Comparison of ENCODE assay signal across 10 cellular contexts in genomic region chr22:37304595-37305343, GRCh38. TPM values are rescaled to one million over a fixed set of nuclear protein-coding genes. Genes with fewer than 3 reads are reported as not detected.
A peak's percentile ranks its signal among the peaks of the same experiment; 100 is the strongest.
DNase-seq lines count a peak whose midpoint lies in the region; ATAC-seq and TF ChIP-seq lines count a peak whose summit lies in the region.
"Had no signal": no experiment of that assay in that cellular context is flagged by ENCODE, and none has a peak within 500 bp of the region (broad histone marks: within the 10 kb centered on the region; RNA-seq: fewer than 3 reads in every experiment).

No MANE protein-coding gene starts in this region.

- H3K4me1 Mint-ChIP-seq in GM23338, result peaks cover 47% of the 10 kb centered on the region
- peaks cover 93% of the 10 kb centered on the region for H3K4me1 Mint-ChIP-seq in activated CD8-positive, alpha-beta T cell treated with anti-CD3 and anti-CD28 coated beads for 36 hours (ENCODE audit: low read depth)

- ATAC-seq in GM23338, result peak; percentile 75
- ATAC-seq in activated CD8-positive, alpha-beta T cell treated with anti-CD3 and anti-CD28 coated beads for 36 hours, result no peak
- ATAC-seq in GM18861 (IDR thresholded peaks at IDR 0.05; ENCODE audit: unreplicated experiment), result no peak
- ATAC-seq in left colon, result no peak
- no peak for ATAC-seq in HG03108 (IDR thresholded peaks at IDR 0.05; ENCODE audit: unreplicated experiment)

- 0 out of 2 replicates have a peak, but pooled peaks cover 6% of the 10 kb centered on the region for H3F3A ChIP-seq in GM23338 (replicated peaks; ENCODE audit: low read depth)

- H3K36me3 Mint-ChIP-seq in GM23338 (ENCODE audit: low read depth), result no peaks in the 10 kb centered on the region
- peaks cover 56% of the 10 kb centered on the region for H3K36me3 Mint-ChIP-seq in activated CD8-positive, alpha-beta T cell treated with anti-CD3 and anti-CD28 coated beads for 36 hours (ENCODE audit: low read depth)

- no peaks in the 10 kb centered on the region for H3K79me2 ChIP-seq in GM23338 (replicated peaks; ENCODE audit: insufficient read depth)

- H3K9me3 Mint-ChIP-seq in GM23338, result no peaks in the 10 kb centered on the region
- H3K9me3 Mint-ChIP-seq in activated CD8-positive, alpha-beta T cell treated with anti-CD3 and anti-CD28 coated beads for 36 hours, result peaks cover 3% of the 10 kb centered on the region

- CTCF ChIA-PET in activated CD8-positive, alpha-beta T cell treated with anti-CD3 and anti-CD28 coated beads for 36 hours (lab: Charles Lee), result interaction anchor here (0.8 to 2.2 kb wide), 4 partner anchors 28 to 261 kb away, joined by 3 to 8 read pairs (median 4); no protein-coding TSS in a partner anchor

- no peak overlapping the region for H3K4me3 Mint-ChIP-seq in GM23338
- no peak overlapping the region for H3K4me3 Mint-ChIP-seq in activated CD8-positive, alpha-beta T cell treated with anti-CD3 and anti-CD28 coated beads for 36 hours

- no peaks in the 10 kb centered on the region for H4K20me1 ChIP-seq in GM23338 (replicated peaks; ENCODE audit: insufficient read depth)

- no peak overlapping the region for H3K27ac ChIP-seq in GM23338 (ENCODE audit: low read depth)
- H3K27ac ChIP-seq: suprapubic skin had no signal

- TF ChIP-seq CTCF in GM23338 (conservative IDR thresholded peaks at IDR 0.05; ENCODE audit: low read depth in 2 of 2) (no peak), fibroblast of villous mesenchyme (IDR thresholded peaks at IDR 0.05; ENCODE audit: insufficient read depth, low read depth, low read length) (no peak), GM13977 (IDR thresholded peaks at IDR 0.05; ENCODE audit: extremely low read depth, insufficient read depth, missing control alignments) (no peak)
- TF ChIP-seq CTCF in activated CD8-positive, alpha-beta T cell treated with anti-CD3 and anti-CD28 coated beads for 36 hours (IDR thresholded peaks at IDR 0.05), result no peak

- no peaks in the 10 kb centered on the region for H3K36me3 ChIP-seq in GM23338 (ENCODE audit: insufficient read depth)
- H3K36me3 ChIP-seq: suprapubic skin had no signal

- peaks cover 12% of the 10 kb centered on the region; the same call in 1 of the 2 replicates for H3K4me1 ChIP-seq in GM23338 (ENCODE audit: insufficient read depth)

- H3K27me3 Mint-ChIP-seq in GM23338 (ENCODE audit: insufficient read depth, low read depth, poor library complexity), result peaks cover 16% of the 10 kb centered on the region
- no peaks in the 10 kb centered on the region for H3K27me3 Mint-ChIP-seq in activated CD8-positive, alpha-beta T cell treated with anti-CD3 and anti-CD28 coated beads for 36 hours

- in situ Hi-C loops in GM13977 (cut with MboI; ENCODE audit: low pct_unique_long_range_greater_than_20kb, low sequenced_read_pairs, unreplicated experiment), result no loop called here

- H2AFZ ChIP-seq in GM23338, result no peak overlapping the region

- H3K27me3 ChIP-seq in GM23338 (ENCODE audit: insufficient read depth), result no peaks in the 10 kb centered on the region

- peak; percentile 46 for DNase-seq in A172 (ENCODE audit: low spot score)
- peak; percentile 34 for DNase-seq in GM23338 (ENCODE audit: low spot score)
- no peak for DNase-seq in activated CD8-positive, alpha-beta T cell treated with anti-CD3 and anti-CD28 coated beads for 36 hours
- peak; percentile 49 for DNase-seq in fibroblast of villous mesenchyme (ENCODE audit: low read depth)
- no peak for DNase-seq in left colon
- DNase-seq in GM13977 (ENCODE audit: low spot score), result no peak
- DNase-seq: NCI-H1105 had no signal

- POLR2A ChIA-PET in activated CD8-positive, alpha-beta T cell treated with anti-CD3 and anti-CD28 coated beads for 36 hours (lab: Charles Lee), result interaction anchor here (0.6 to 2.2 kb wide), 10 partner anchors 11 to 304 kb away, joined by 3 to 6 read pairs (median 4); partner anchors contain the start of genes GGA1 and MFNG

- no peaks in the 10 kb centered on the region for H3K9me2 ChIP-seq in GM23338 (ENCODE audit: insufficient read depth)

- peak overlapping the region; percentile 42; the same call in 1 of the 2 replicates for H3K4me2 ChIP-seq in GM23338

- H3K27ac Mint-ChIP-seq in GM23338, result no peak overlapping the region
- H3K27ac Mint-ChIP-seq in activated CD8-positive, alpha-beta T cell treated with anti-CD3 and anti-CD28 coated beads for 36 hours, result peak overlapping the region; percentile 99

- intact Hi-C loops in activated CD8-positive, alpha-beta T cell treated with anti-CD3 and anti-CD28 coated beads for 36 hours (cut with micrococcal nuclease), result no loop called here
- intact Hi-C loops in left colon (cut with DNase I, micrococcal nuclease), result no loop called here

- H3K4me3 ChIP-seq in GM23338, result no peak overlapping the region
- H3K4me3 ChIP-seq in fibroblast of villous mesenchyme (ENCODE audit: low read depth, low read length), result no peak overlapping the region
- H3K4me3 ChIP-seq: suprapubic skin had no signal

TF ChIP-seq in GM23338, 12 proteins besides CTCF, POLR2A, EP300 and RAD21:
- TF ChIP-seq POLR2AphosphoS5 (IDR thresholded peaks at IDR 0.05; ENCODE audit: low read depth), result no peak
- no peak for TF ChIP-seq EZH2 (IDR thresholded peaks at IDR 0.05; ENCODE audit: low read depth, unreplicated experiment)
- TF ChIP-seq EZH2phosphoT487 (IDR thresholded peaks at IDR 0.05; ENCODE audit: unreplicated experiment), result no peak
- TF ChIP-seq REST (IDR thresholded peaks at IDR 0.05; ENCODE audit: unreplicated experiment), result no peak
TF ChIP-seq in GM23338: peak in this region for 0.

RNA-seq across cellular contexts. Expression of gene CYTH4, which starts 22.5 kb away (rescaled TPM):
- 0.26 and 0.43 TPM in 2 replicates for total RNA-seq in A172 (2014; rRNA removed; shearing (Covaris generic))
- not detected in 2 replicates for total RNA-seq in GM23338 (2014; rRNA removed; shearing (Covaris generic))
- not detected in 2 replicates for polyA plus RNA-seq in GM23338 (2016; fragmentation: Nextera tagmentation; extraction: Ambion mirVana)
- total RNA-seq in activated CD8-positive, alpha-beta T cell treated with anti-CD3 and anti-CD28 coated beads for 36 hours, result 10 to 100 TPM; 33.2 to 33.4 TPM
- total RNA-seq in fibroblast of villous mesenchyme, result under 0.01 TPM in 2 replicates
- total RNA-seq in left colon, result 10 to 100 TPM in 1 of 2 donors, 1 to 10 TPM in 1; 2.6 to 10.4 TPM

Comparison
In these comparisons a context has a peak if more than half of its experiments do, and no peak if none do; other contexts are left out.
1. DNase-seq: peak in A172 (single experiment), GM23338 (single experiment) and fibroblast of villous mesenchyme (single experiment); none in activated CD8-positive, alpha-beta T cell treated with anti-CD3 and anti-CD28 coated beads for 36 hours (single experiment), left colon (0 of 2) and GM13977 (single experiment).